7 cellular contexts compared by ENCODE assay signal in genomic region chr5:41856644-41857491, GRCh38. TPM values are rescaled to one million over a fixed set of nuclear protein-coding genes. Genes with fewer than 3 reads are reported as not detected.
DNase-seq lines count a peak whose midpoint lies in the region; TF ChIP-seq lines count a peak whose summit lies in the region.

No MANE protein-coding gene starts in this region.

- no peaks in the 10 kb centered on the region for H3K27me3 ChIP-seq in H7 (ENCODE audit: control insufficient read depth, insufficient read depth, low read length)

- H3K36me3 ChIP-seq in H7 (replicated peaks; ENCODE audit: control insufficient read depth, insufficient read depth, low read length), result no peaks in the 10 kb centered on the region; the same call in 1 of the 2 replicates

- peak; percentile 79 for TF ChIP-seq CTCF in GM12873 (IDR thresholded peaks at IDR 0.05; ENCODE audit: insufficient read depth, low read depth, low read length, missing control alignments)
- TF ChIP-seq CTCF in LNCAP (IDR thresholded peaks at IDR 0.05), result peak; percentile 77

- DNase-seq in H7 (peak; percentile 36), OCI-M2 (lab: John Stamatoyannopoulos, UW; ENCODE audit: unreplicated experiment) (peak; percentile 31), globus pallidus (ENCODE audit: low spot score) (peak; percentile 73), pons (ENCODE audit: low spot score) (peak; percentile 87)
- DNase-seq in activated gamma-delta T cell treated with anti-CD3 and anti-CD28 coated beads, Interleukin-2, amount 50 U/mL, for 16 hours (ENCODE audit: low read depth), result peak; percentile 46

- no peak overlapping the region for H3K4me3 ChIP-seq in H7 (ENCODE audit: insufficient read depth, low read depth, low read length)

RNA-seq across cellular contexts. Expression of gene OXCT1, which starts 13.4 kb away (rescaled TPM):
- 15.4 and 25.1 TPM in 2 replicates for total RNA-seq in H7 (2014; rRNA removed; shearing (Covaris generic))

RNA-seq across cellular contexts. Expression of gene RIMOC1, which starts 47.3 kb away (rescaled TPM):
- 16.8 and 17.6 TPM in 2 replicates for total RNA-seq in H7 (2014; rRNA removed; shearing (Covaris generic))

Comparison
In these comparisons a context has a peak if more than half of its experiments do, and no peak if none do; other contexts are left out.
1. DNase-seq: peak in every context shown above with its lines; median percentile 87 in pons; 73 in globus pallidus; 46 in activated gamma-delta T cell treated with anti-CD3 and anti-CD28 coated beads, Interleukin-2, amount 50 U/mL, for 16 hours; 36 in H7; 31 in OCI-M2.